8 cellular contexts compared by ENCODE assay signal in the genomic region with DNA sequence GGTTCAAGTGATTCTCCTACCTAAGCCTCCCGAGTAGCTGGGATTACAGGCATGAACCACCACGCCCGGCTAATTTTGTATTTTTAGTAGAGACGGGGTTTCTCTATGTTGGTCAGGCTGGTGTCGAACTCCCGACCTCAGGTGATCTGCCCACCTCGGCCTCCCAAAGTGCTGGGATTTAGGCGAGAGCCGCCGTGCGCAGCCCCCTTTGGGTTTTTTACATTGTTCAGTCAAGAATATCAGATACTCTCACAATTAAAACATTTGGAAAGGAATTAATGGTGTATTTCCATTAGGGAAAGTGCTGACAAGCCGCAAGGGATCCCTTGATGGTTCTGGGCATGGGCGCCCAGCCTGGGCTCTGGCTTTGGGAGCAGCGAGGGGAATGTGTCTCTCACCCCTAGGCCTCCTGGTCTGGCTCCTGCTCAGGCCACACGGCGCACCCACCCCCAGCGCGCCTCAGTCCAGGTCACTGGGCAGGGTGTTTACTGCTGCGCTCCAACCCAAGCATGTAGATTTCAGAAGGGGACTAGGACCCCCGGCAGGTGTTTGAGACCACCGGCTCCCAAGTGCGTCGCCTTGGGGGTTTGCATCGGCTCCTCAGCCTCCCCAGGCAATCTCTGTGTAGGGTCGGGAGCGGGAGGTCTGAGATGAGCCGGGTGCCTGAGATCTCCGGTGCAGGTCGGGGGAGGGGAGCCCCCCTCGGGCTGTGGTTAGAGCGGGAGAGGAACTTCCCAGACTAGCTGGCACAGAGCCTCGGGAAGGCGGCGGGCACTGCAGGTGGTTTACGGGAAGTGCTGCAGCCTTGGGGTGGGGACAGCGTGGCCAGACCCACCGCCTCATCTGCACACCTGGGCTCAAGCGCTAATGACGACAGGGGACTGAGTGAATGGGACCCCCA. TPM values are rescaled to one million over a fixed set of nuclear protein-coding genes. Genes with fewer than 3 reads are reported as not detected.
DNase-seq lines count a peak whose midpoint lies in the region; ATAC-seq and TF ChIP-seq lines count a peak whose summit lies in the region.

No MANE protein-coding gene starts in this region.

- DNase-seq in DND-41 (no peak), PC-3 (no peak), epithelial cell of prostate (ENCODE audit: low read depth, low spot score) (no peak), osteoblast (ENCODE audit: insufficient read length, low spot score, missing footprints) (peak; percentile 89), mucosa of gallbladder (ENCODE audit: low spot score) (no peak), NCI-H146 (lab: John Stamatoyannopoulos, UW) (no peak)

- peaks cover 44% of the 10 kb centered on the region for H4K20me1 ChIP-seq in DND-41 (ENCODE audit: insufficient read depth, low read length)
- peaks cover 18% of the 10 kb centered on the region for H4K20me1 ChIP-seq in PC-3 (ENCODE audit: low read length)
- peaks cover 29% of the 10 kb centered on the region for H4K20me1 ChIP-seq in osteoblast (ENCODE audit: insufficient read depth, low read length)

- ATAC-seq in DND-41 (ENCODE audit: insufficient read depth, low read depth): no peak
- ATAC-seq in PC-3: no peak
- ATAC-seq in GM18870 (IDR thresholded peaks at IDR 0.05; ENCODE audit: unreplicated experiment): no peak
- no peak for ATAC-seq in HG03095 (IDR thresholded peaks at IDR 0.05; ENCODE audit: unreplicated experiment)

- H3K79me2 ChIP-seq in DND-41 (ENCODE audit: insufficient read depth, low read length) (peaks cover 17% of the 10 kb centered on the region), PC-3 (ENCODE audit: low read length) (peaks cover 8% of the 10 kb centered on the region; the same call in 1 of the 2 replicates), osteoblast (ENCODE audit: insufficient read depth, low read length) (no peaks in the 10 kb centered on the region)

- intact Hi-C loops in PC-3 (cut with micrococcal nuclease): loop anchor here (10.0 kb wide), 1 partner anchor 52 kb away; a partner anchor contains a TSS

- H3K9me2 ChIP-seq in PC-3 (replicated peaks; ENCODE audit: low read length): no peaks in the 10 kb centered on the region

- TF ChIP-seq CTCF in DND-41 (IDR thresholded peaks at IDR 0.05; ENCODE audit: borderline replicate concordance, extremely low read depth, low read length, poor library complexity, severe bottlenecking): no peak
- TF ChIP-seq CTCF in PC-3 (conservative IDR thresholded peaks at IDR 0.05; ENCODE audit: low read depth, low read length): no peak
- TF ChIP-seq CTCF in osteoblast (IDR thresholded peaks at IDR 0.05; ENCODE audit: extremely low read depth, low read depth, low read length): no peak

- POLR2A ChIA-PET in PC-3 (lab: Charles Lee; ENCODE audit: unreplicated experiment): interaction anchor here (0.6 kb wide), 1 partner anchor 20 kb away, joined by 4 read pairs; a partner anchor contains a TSS

- H3K9ac ChIP-seq in DND-41 (ENCODE audit: low read depth, low read length): peak overlapping the region; percentile 75
- H3K9ac ChIP-seq in PC-3 (ENCODE audit: low read length): no peak overlapping the region

- TSS peak; percentile 86 for BruUV-seq in PC-3 (replicated peaks; lab: Mats Ljungman, UMichigan)

- H3K36me3 ChIP-seq in DND-41 (ENCODE audit: insufficient read depth, low read length): peaks cover 39% of the 10 kb centered on the region
- peaks cover 14% of the 10 kb centered on the region for H3K36me3 ChIP-seq in PC-3 (ENCODE audit: low read depth, low read length)
- peaks cover 16% of the 10 kb centered on the region for H3K36me3 ChIP-seq in osteoblast (ENCODE audit: insufficient read depth, low read length)

- H3K9me3 ChIP-seq in DND-41 (ENCODE audit: insufficient read depth, low read length, severe bottlenecking) (no peaks in the 10 kb centered on the region), PC-3 (ENCODE audit: low read length) (no peaks in the 10 kb centered on the region), osteoblast (ENCODE audit: low read depth, low read length) (no peaks in the 10 kb centered on the region)

- H3K4me1 ChIP-seq in DND-41 (ENCODE audit: insufficient read depth, low read length) (peaks cover 35% of the 10 kb centered on the region), PC-3 (ENCODE audit: insufficient read depth, low read length) (peaks cover 28% of the 10 kb centered on the region), osteoblast (ENCODE audit: insufficient read depth, low read length) (peaks cover 10% of the 10 kb centered on the region)

- peak overlapping the region in 1 of 2 experiments; percentile 97; a peak in 2 of 4 replicates for H3K4me3 ChIP-seq in DND-41 (ENCODE audit: low read depth in 1 of 2, low read length in 2 of 2)
- peak overlapping the region; percentile 79; the same call in 1 of the 2 replicates for H3K4me3 ChIP-seq in PC-3 (ENCODE audit: low read length)
- peak overlapping the region; percentile 90 for H3K4me3 ChIP-seq in osteoblast (ENCODE audit: insufficient read depth, low read length)

- H3K4me2 ChIP-seq in DND-41 (ENCODE audit: insufficient read depth, low read length) (peak overlapping the region; percentile 100), PC-3 (ENCODE audit: low read length) (peak overlapping the region; percentile 96), osteoblast (ENCODE audit: insufficient read depth, low read length) (peak overlapping the region; percentile 97)

- peak overlapping the region; percentile 85 for H3K27ac ChIP-seq in DND-41 (ENCODE audit: low read length)
- no peak overlapping the region for H3K27ac ChIP-seq in PC-3 (ENCODE audit: low read length)
- H3K27ac ChIP-seq in epithelial cell of prostate: peak overlapping the region; percentile 77
- H3K27ac ChIP-seq in osteoblast (ENCODE audit: low read depth, low read length): peak overlapping the region; percentile 83

- peaks cover 7% of the 10 kb centered on the region for H3F3A ChIP-seq in PC-3 (ENCODE audit: low read length, unreplicated experiment)

- CTCF ChIA-PET in PC-3 (lab: Charles Lee): no interaction called here

- H2AFZ ChIP-seq in DND-41 (ENCODE audit: low read depth, low read length): no peak overlapping the region
- H2AFZ ChIP-seq in PC-3 (ENCODE audit: low read length): peak overlapping the region; percentile 65; the same call in 1 of the 2 replicates
- no peak overlapping the region for H2AFZ ChIP-seq in osteoblast (ENCODE audit: low read length)

- H3K27me3 ChIP-seq in DND-41 (ENCODE audit: insufficient read depth, low read length, poor library complexity) (no peaks in the 10 kb centered on the region), PC-3 (ENCODE audit: low read length) (no peaks in the 10 kb centered on the region), osteoblast (ENCODE audit: insufficient read depth, low read length) (no peaks in the 10 kb centered on the region)

RNA-seq across cellular contexts. Expression of a gene that starts 0.8 kb away (rescaled TPM):
- total RNA-seq in PC-3 (2014; rRNA removed): 80.8 and 95.7 TPM in 2 replicates
- 11.5 and 21.4 TPM in 2 replicates for total RNA-seq in osteoblast
- 54.0 TPM for total RNA-seq in mucosa of gallbladder

RNA-seq across cellular contexts. Expression of a gene that starts 8.2 kb away (rescaled TPM):
- total RNA-seq in PC-3 (2014; rRNA removed) (not detected in 2 replicates), osteoblast (not detected in 2 replicates), mucosa of gallbladder (89.6 TPM)

RNA-seq across cellular contexts. Expression of a gene that starts 10.4 kb away (rescaled TPM):
- total RNA-seq in PC-3 (2014; rRNA removed) (2.2 TPM in 1 of 2 replicates, not detected in the other), osteoblast (not detected in 2 replicates), mucosa of gallbladder (not detected)

RNA-seq across cellular contexts. Expression of a gene that starts 20.5 kb away (rescaled TPM):
- total RNA-seq in PC-3 (2014; rRNA removed) (0.11 TPM in 1 of 2 replicates, not detected in the other), osteoblast (under 0.01 TPM in 1 of 2 replicates, not detected in the other), mucosa of gallbladder (2.6 TPM)

RNA-seq across cellular contexts. Expression of a gene that starts 40.3 kb away (rescaled TPM):
- 41.4 and 52.4 TPM in 2 replicates for total RNA-seq in PC-3 (2014; rRNA removed)
- 23.9 and 27.5 TPM in 2 replicates for total RNA-seq in osteoblast
- total RNA-seq in mucosa of gallbladder: 38.1 TPM

Comparison
In these comparisons a context has a peak if more than half of its experiments do, and no peak if none do; other contexts are left out.
1. RNA of a gene that starts 8.2 kb away (total RNA-seq): 89.6 TPM in mucosa of gallbladder (single experiment); not detected in PC-3 and not detected in osteoblast; every median in the first group is over 10 times any median in the second.
2. Peak in every context shown above with its lines, with median percentiles within 50 percentile points of each other: H3K4me2 ChIP-seq.